Comparison of ENCODE assay signal across 8 cellular contexts in the genomic region with DNA sequence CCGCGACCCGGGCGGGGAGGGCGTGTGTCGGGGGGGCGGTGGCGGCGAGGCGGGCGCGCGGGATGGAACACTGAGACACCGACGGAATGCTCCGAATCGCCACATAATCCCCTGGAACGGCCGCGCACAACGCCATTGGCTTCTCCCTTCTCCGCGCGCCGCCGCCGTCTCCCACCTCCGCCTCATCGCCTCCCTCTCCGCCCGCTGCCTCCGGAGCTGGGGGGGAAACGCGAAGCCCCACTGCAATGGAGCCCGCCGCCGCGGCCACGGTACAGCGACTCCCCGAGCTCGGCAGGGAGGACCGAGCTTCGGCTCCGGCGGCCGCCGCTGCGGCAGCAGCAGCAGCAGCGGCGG. TPM values are rescaled to one million over a fixed set of nuclear protein-coding genes. Genes with fewer than 3 reads are reported as not detected.
DNase-seq lines count a peak whose midpoint lies in the region; ATAC-seq and TF ChIP-seq lines count a peak whose summit lies in the region.

PHLPP1 (plus strand) TSS at position 103 of the 354 bp plus-strand sequence; CDS start at position 246, 143 bp downstream.

- H3K27ac ChIP-seq in right lobe of liver (peak within 1 kb of the TSS; percentile 85 to 95 (median 89)), tibial nerve (peak within 1 kb of the TSS; percentile 96 to 100 (median 98))

- peak; percentile 84 for TF ChIP-seq POLR2A in right lobe of liver (IDR thresholded peaks at IDR 0.05)
- peak; percentile 81 to 87 for TF ChIP-seq POLR2A in tibial nerve (IDR thresholded peaks at IDR 0.05)

- intact Hi-C loops in right lobe of liver (cut with DNase I) (loop anchor here in 1 of 2 donors (10.0 kb wide), 1 partner anchor 269 kb away; no protein-coding TSS in a partner anchor), posterior cingulate gyrus (cut with DNase I) (loop anchor here (2.0 to 10.0 kb wide), 7 partner anchors 42 to 709 kb away; partner anchors contain the start of gene VPS4B)

- DNase-seq in AG09309 (ENCODE audit: low read depth) (no peak), astrocyte of the spinal cord (ENCODE audit: low read depth, low spot score) (no peak), right lobe of liver (no peak), tibial nerve (ENCODE audit: low spot score in 2 of 2) (no peak), posterior cingulate gyrus (no peak), ACHN (no peak)

- peak in 1 of 2 donors; percentile 76 for TF ChIP-seq EP300 in tibial nerve (IDR thresholded peaks at IDR 0.05)

- H3K36me3 ChIP-seq in right lobe of liver (no peaks in the 10 kb centered on the region), tibial nerve (no peaks in the 10 kb centered on the region)

- peak within 1 kb of the TSS; percentile 66 for H3K4me3 ChIP-seq in AG09309 (ENCODE audit: control insufficient read depth, low read depth, low read length)
- H3K4me3 ChIP-seq in astrocyte of the spinal cord (ENCODE audit: low read depth, low read length), result peak within 1 kb of the TSS; percentile 76
- H3K4me3 ChIP-seq in right lobe of liver, result peak within 1 kb of the TSS; percentile 54 to 73 (median 70)
- H3K4me3 ChIP-seq in tibial nerve, result peak within 1 kb of the TSS; percentile 74 to 94 (median 83)

- H3K9me3 ChIP-seq in right lobe of liver, result no peaks in the 10 kb centered on the region
- H3K9me3 ChIP-seq in tibial nerve, result no peaks in the 10 kb centered on the region

- peaks cover 0 to 18% (median 5%) of the 10 kb centered on the region in 4 donors for H3K4me1 ChIP-seq in right lobe of liver
- peaks cover 0 to 41% (median 23%) of the 10 kb centered on the region in 4 donors for H3K4me1 ChIP-seq in tibial nerve

- ATAC-seq in GM19324 (IDR thresholded peaks at IDR 0.05; ENCODE audit: low FRiP score, unreplicated experiment) (peak; percentile 32), HG03439 (IDR thresholded peaks at IDR 0.05; ENCODE audit: unreplicated experiment) (peak; percentile 13), right lobe of liver (no peak)

- TF ChIP-seq CTCF in AG09309 (IDR thresholded peaks at IDR 0.05; ENCODE audit: control insufficient read depth, insufficient read depth, low read depth, low read length, missing control alignments) (no peak), astrocyte of the spinal cord (IDR thresholded peaks at IDR 0.05; ENCODE audit: low read depth, low read length) (no peak), right lobe of liver (IDR thresholded peaks at IDR 0.05) (no peak), tibial nerve (IDR thresholded peaks at IDR 0.05) (no peak)

- in situ Hi-C loops in astrocyte of the spinal cord (cut with HindIII; ENCODE audit: low sequenced_read_pairs), result no loop called here
- in situ Hi-C loops in ACHN (cut with HindIII; ENCODE audit: low pct_ligation_motif_present, low pct_unique_long_range_greater_than_20kb, low sequenced_read_pairs), result no loop called here

- no CpG with 5 or more reads among the region's 51 CpGs for WGBS in right lobe of liver (ENCODE audit: insufficient coverage, low coverage, low lambda C conversion rate, missing lambda C conversion rate)
- WGBS in tibial nerve, 2 donors, result 0 to 1% methylated on average over 1 to 33 of the region's 51 CpGs

- H3K27me3 ChIP-seq in right lobe of liver (no peaks in the 10 kb centered on the region), tibial nerve (no peaks in the 10 kb centered on the region)

RNA-seq across cellular contexts. Expression of gene PHLPP1, which starts in this region (rescaled TPM):
- total RNA-seq in right lobe of liver, result 10 to 100 TPM in 5 of 6 experiments, 1 to 10 TPM in 1; 8.6 to 19.3 (median 17.0) TPM
- total RNA-seq in tibial nerve, result 10 to 100 TPM; 11.4 to 16.1 (median 14.5) TPM

Comparison
In these comparisons a context has a peak if more than half of its experiments do, and no peak if none do; other contexts are left out.
1. ATAC-seq: peak in GM19324 (single experiment) and HG03439 (single experiment); none in right lobe of liver (0 of 4).
2. Peak in every context shown above with its lines, with median percentiles within 50 percentile points of each other: H3K4me3 ChIP-seq.